In the genomic region with DNA sequence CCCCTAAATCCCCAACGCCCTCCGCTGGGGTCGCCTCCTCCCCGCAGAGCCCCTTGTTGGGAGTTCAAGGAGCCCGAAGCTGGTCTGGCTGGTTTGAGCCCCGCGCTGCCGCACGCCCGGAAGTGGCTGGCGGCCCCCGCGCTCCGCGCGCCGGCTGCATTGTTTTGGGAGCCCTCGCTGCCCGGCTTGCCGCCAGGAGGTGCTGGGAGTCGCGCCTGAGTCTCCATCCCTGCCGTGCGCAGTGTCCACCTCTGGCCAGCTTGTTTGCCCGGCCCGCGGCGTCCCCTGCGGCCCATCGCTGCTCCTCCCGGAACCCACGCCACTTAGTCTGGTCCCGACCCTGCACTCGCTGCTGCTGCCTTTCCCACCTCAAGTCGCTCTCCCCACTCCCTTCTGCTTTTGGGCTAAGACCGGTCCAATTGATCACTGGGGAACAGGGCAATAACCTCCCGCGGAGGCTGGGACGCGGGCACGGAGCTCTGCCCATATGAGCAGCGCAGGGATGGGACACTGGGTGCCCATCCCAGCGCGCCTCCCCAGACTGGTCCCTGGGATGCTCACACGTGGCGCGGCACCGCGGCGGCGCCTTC, we compare ENCODE assay signal across 9 cellular contexts. TPM values are rescaled to one million over a fixed set of nuclear protein-coding genes. Genes with fewer than 3 reads are reported as not detected.
DNase-seq lines count a peak whose midpoint lies in the region; ATAC-seq, FAIRE-seq and TF ChIP-seq lines count a peak whose summit lies in the region.
"Had no signal": no experiment of that assay in that cellular context is flagged by ENCODE, and none has a peak within 500 bp of the region (broad histone marks: within the 10 kb centered on the region; RNA-seq: fewer than 3 reads in every experiment).

No MANE protein-coding gene starts in this region.

- intact Hi-C loops in kidney (cut with DNase I) = no loop called here
- intact Hi-C loops in Caco-2 (cut with micrococcal nuclease; ENCODE audit: unreplicated experiment) = no loop called here

- peak overlapping the region; percentile 68 for H3K4me3 Mint-ChIP-seq in activated naive CD8-positive, alpha-beta T cell treated with anti-CD3 and anti-CD28 coated beads, Interleukin-2, amount 50 U/mL, for 24 hours
- peak overlapping the region; percentile 81 to 85 for H3K4me3 Mint-ChIP-seq in stimulated activated naive CD8-positive, alpha-beta T cell treated with anti-CD3 and anti-CD28 coated beads, Interleukin-15, amount 100 ng/mL, for 72 hours
- no peak overlapping the region for H3K4me3 Mint-ChIP-seq in Caco-2 (ENCODE audit: unreplicated experiment)

- BruUV-seq in Caco-2 (replicated peaks; lab: Mats Ljungman, UMichigan) = no TSS peak

- no peak for TF ChIP-seq CTCF in kidney (IDR thresholded peaks at IDR 0.05; ENCODE audit: borderline replicate concordance, extremely low read depth, insufficient read depth)
- no peak for TF ChIP-seq CTCF in Caco-2 (IDR thresholded peaks at IDR 0.05; ENCODE audit: insufficient read depth in 1 of 2, low read depth in 1 of 2, low read length in 1 of 2, severe bottlenecking in 1 of 2, unreplicated experiment in 1 of 2)

- H3K9me3 ChIP-seq in kidney (ENCODE audit: control insufficient read depth in 1 of 2, low read length in 2 of 2) (no peaks in the 10 kb centered on the region), Caco-2 (no peaks in the 10 kb centered on the region)

- peaks cover 53% of the 10 kb centered on the region for H3K4me1 Mint-ChIP-seq in activated naive CD8-positive, alpha-beta T cell treated with anti-CD3 and anti-CD28 coated beads, Interleukin-2, amount 50 U/mL, for 24 hours
- peaks cover 59% of the 10 kb centered on the region for H3K4me1 Mint-ChIP-seq in stimulated activated naive CD8-positive, alpha-beta T cell treated with anti-CD3 and anti-CD28 coated beads, Interleukin-15, amount 100 ng/mL, for 72 hours
- peaks cover 11% of the 10 kb centered on the region for H3K4me1 Mint-ChIP-seq in Caco-2 (ENCODE audit: low read depth, unreplicated experiment)

- peak; percentile 16 for ATAC-seq in activated naive CD8-positive, alpha-beta T cell treated with anti-CD3 and anti-CD28 coated beads, Interleukin-2, amount 50 U/mL, for 24 hours
- peak; percentile 68 for ATAC-seq in stimulated activated naive CD8-positive, alpha-beta T cell treated with anti-CD3 and anti-CD28 coated beads, Interleukin-15, amount 100 ng/mL, for 72 hours
- ATAC-seq in HG03196 (IDR thresholded peaks at IDR 0.05; ENCODE audit: unreplicated experiment) = no peak

- DNase-seq in activated CD4-positive, alpha-beta T cell treated with anti-CD3 and anti-CD28 coated beads for 48 hours = peak; percentile 63
- DNase-seq in activated CD4-positive, alpha-beta T cell treated with anti-CD3 and anti-CD28 coated beads, Interleukin-2, amount 50 U/mL, for 1 hour = no peak
- DNase-seq in activated naive CD8-positive, alpha-beta T cell treated with anti-CD3 and anti-CD28 coated beads, Interleukin-2, amount 50 U/mL, for 24 hours = peak; percentile 61
- DNase-seq in kidney = peak; percentile 77
- DNase-seq in stimulated activated naive CD8-positive, alpha-beta T cell treated with anti-CD3 and anti-CD28 coated beads, Interleukin-15, amount 100 ng/mL, for 72 hours = peak; percentile 45 to 50
- no peak for DNase-seq in Caco-2
- no peak for DNase-seq in HuH-7 (ENCODE audit: low spot score)

- H3K4me1 ChIP-seq in kidney (ENCODE audit: control insufficient read depth in 1 of 2, insufficient read depth in 1 of 2, low read depth in 1 of 2, low read length in 2 of 2) = peaks cover 0 to 11% of the 10 kb centered on the region in 2 donors
- peaks cover 17% of the 10 kb centered on the region for H3K4me1 ChIP-seq in Caco-2

- peak overlapping the region; percentile 66 for H3K27ac Mint-ChIP-seq in activated naive CD8-positive, alpha-beta T cell treated with anti-CD3 and anti-CD28 coated beads, Interleukin-2, amount 50 U/mL, for 24 hours
- peak overlapping the region in 1 of 2 donors; percentile 65 for H3K27ac Mint-ChIP-seq in stimulated activated naive CD8-positive, alpha-beta T cell treated with anti-CD3 and anti-CD28 coated beads, Interleukin-15, amount 100 ng/mL, for 72 hours
- no peak overlapping the region for H3K27ac Mint-ChIP-seq in Caco-2 (ENCODE audit: unreplicated experiment)

- H3K9me3 Mint-ChIP-seq in activated naive CD8-positive, alpha-beta T cell treated with anti-CD3 and anti-CD28 coated beads, Interleukin-2, amount 50 U/mL, for 24 hours = no peaks in the 10 kb centered on the region
- no peaks in the 10 kb centered on the region for H3K9me3 Mint-ChIP-seq in stimulated activated naive CD8-positive, alpha-beta T cell treated with anti-CD3 and anti-CD28 coated beads, Interleukin-15, amount 100 ng/mL, for 72 hours
- H3K9me3 Mint-ChIP-seq in Caco-2 (ENCODE audit: unreplicated experiment) = no peaks in the 10 kb centered on the region

- CTCF ChIA-PET in Caco-2 (lab: Charles Lee) = no interaction called here

- POLR2A ChIA-PET in Caco-2 (lab: Charles Lee) = no interaction called here

- H3K4me3 ChIP-seq in kidney (ENCODE audit: low read length in 2 of 2) (no peak overlapping the region), Caco-2 (ENCODE audit: low read depth, low read length) (no peak overlapping the region)

- no peak overlapping the region for H3K27ac ChIP-seq in kidney (ENCODE audit: low read depth in 2 of 2, low read length in 2 of 2)

- no peak for FAIRE-seq in kidney (lab: Jason Lieb, UNC)

- no peaks in the 10 kb centered on the region for H3K27me3 ChIP-seq in Caco-2 (replicated peaks; ENCODE audit: control insufficient read depth, insufficient read depth, low read length)

- H3K9ac ChIP-seq in kidney (ENCODE audit: low read length in 2 of 2) = no peak overlapping the region

- H3K36me3 Mint-ChIP-seq in activated naive CD8-positive, alpha-beta T cell treated with anti-CD3 and anti-CD28 coated beads, Interleukin-2, amount 50 U/mL, for 24 hours (ENCODE audit: low read depth) = no peaks in the 10 kb centered on the region
- H3K36me3 Mint-ChIP-seq in Caco-2 (ENCODE audit: insufficient read depth, unreplicated experiment) = no peaks in the 10 kb centered on the region

- no peaks in the 10 kb centered on the region for H3K36me3 ChIP-seq in kidney (ENCODE audit: control insufficient read depth in 1 of 2, insufficient read depth in 2 of 2, low read length in 2 of 2)
- H3K36me3 ChIP-seq in Caco-2 (ENCODE audit: control insufficient read depth, insufficient read depth, low read length) = no peaks in the 10 kb centered on the region

- H3K27me3 Mint-ChIP-seq in activated naive CD8-positive, alpha-beta T cell treated with anti-CD3 and anti-CD28 coated beads, Interleukin-2, amount 50 U/mL, for 24 hours = peaks cover 94% of the 10 kb centered on the region
- peaks cover 100% of the 10 kb centered on the region for H3K27me3 Mint-ChIP-seq in stimulated activated naive CD8-positive, alpha-beta T cell treated with anti-CD3 and anti-CD28 coated beads, Interleukin-15, amount 100 ng/mL, for 72 hours
- H3K27me3 Mint-ChIP-seq in Caco-2 (ENCODE audit: insufficient read depth, unreplicated experiment) = peaks cover 8% of the 10 kb centered on the region

RNA-seq across cellular contexts. Expression of gene SFRP2, which starts 2.2 kb away (rescaled TPM):
- total RNA-seq in kidney = 4.1 TPM
- polyA plus RNA-seq in kidney (ENCODE audit: insufficient read depth, low read depth, low replicate concordance) = not detected
- not detected in 2 replicates for total RNA-seq in Caco-2 (2022)
- total RNA-seq: T-helper 2 cell treated with Interferon-gamma antibody and Interleukin-4, amounts not matched to agents 100 ng/mL and 5 ng/mL, for 36 hours had no signal

RNA-seq across cellular contexts. Expression of gene RNF175, which starts 31.2 kb away (rescaled TPM):
- 0.25 TPM for total RNA-seq in kidney
- polyA plus RNA-seq in kidney (ENCODE audit: insufficient read depth, low read depth, low replicate concordance) = not detected
- not detected in 2 replicates for total RNA-seq in Caco-2 (2022)
- total RNA-seq: T-helper 2 cell treated with Interferon-gamma antibody and Interleukin-4, amounts not matched to agents 100 ng/mL and 5 ng/mL, for 36 hours had no signal

Comparison
In these comparisons a context has a peak if more than half of its experiments do, and no peak if none do; other contexts are left out.
1. DNase-seq: peak in activated CD4-positive, alpha-beta T cell treated with anti-CD3 and anti-CD28 coated beads for 48 hours (single experiment), activated naive CD8-positive, alpha-beta T cell treated with anti-CD3 and anti-CD28 coated beads, Interleukin-2, amount 50 U/mL, for 24 hours (single experiment), kidney (single experiment) and stimulated activated naive CD8-positive, alpha-beta T cell treated with anti-CD3 and anti-CD28 coated beads, Interleukin-15, amount 100 ng/mL, for 72 hours (2 of 2); none in activated CD4-positive, alpha-beta T cell treated with anti-CD3 and anti-CD28 coated beads, Interleukin-2, amount 50 U/mL, for 1 hour (single experiment), Caco-2 (0 of 2) and HuH-7 (single experiment).